In the genomic region with DNA sequence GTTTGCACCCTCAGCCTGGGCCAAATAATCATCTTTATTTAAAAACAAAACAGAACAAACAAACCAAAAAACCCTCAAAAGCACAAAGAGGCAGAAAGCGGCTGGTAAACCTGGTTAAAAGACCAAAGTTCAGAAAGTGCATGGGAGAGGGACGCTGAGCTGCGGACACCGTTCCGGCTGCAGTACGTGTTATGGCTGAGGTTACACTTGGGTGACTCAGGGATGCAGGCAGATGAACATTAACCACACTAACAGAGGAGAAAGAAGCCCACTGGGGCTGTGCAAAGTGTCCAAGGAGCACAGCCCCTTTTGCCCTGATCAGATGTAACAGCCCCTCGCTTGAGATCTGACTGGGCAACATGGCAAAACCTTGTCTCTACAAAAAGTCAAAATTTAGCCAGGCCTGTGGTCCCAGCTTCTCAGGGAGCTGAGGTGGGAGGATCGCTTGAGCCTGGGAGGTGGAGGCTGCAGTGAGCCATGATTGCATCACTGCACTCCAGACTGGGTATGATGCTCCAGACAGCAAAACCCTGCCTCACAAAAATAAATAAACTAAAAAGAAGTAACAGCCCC, we compare ENCODE assay signal across 1 cellular context.
A peak's percentile ranks its signal among the peaks of the same experiment; 100 is the strongest.
TF ChIP-seq lines count a peak whose summit lies in the region.

No MANE protein-coding gene starts in this region.

TF ChIP-seq in HepG2, 621 proteins besides CTCF, POLR2A, EP300 and RAD21 (continued from another document and continues in another):
- TF ChIP-seq FUBP1 (CRISPR knock-in tag; IDR thresholded peaks at IDR 0.05; ENCODE audit: borderline replicate concordance) (no peak), CERS6 (CRISPR knock-in tag; IDR thresholded peaks at IDR 0.05) (no peak), SMYD3 (CRISPR knock-in tag; IDR thresholded peaks at IDR 0.05) (no peak), RNF2 (conservative IDR thresholded peaks at IDR 0.05; ENCODE audit: low read depth) (no peak), ZBTB7B (CRISPR knock-in tag; IDR thresholded peaks at IDR 0.05) (peak; percentile 37), NFYB (CRISPR knock-in tag; IDR thresholded peaks at IDR 0.05) (no peak), PHF20 (CRISPR knock-in tag; IDR thresholded peaks at IDR 0.05) (no peak), SMAD1 (CRISPR knock-in tag; IDR thresholded peaks at IDR 0.05; ENCODE audit: borderline replicate concordance, low read depth) (no peak), KAT8 (CRISPR knock-in tag; IDR thresholded peaks at IDR 0.05) (peak; percentile 57), NFAT5 (CRISPR knock-in tag; IDR thresholded peaks at IDR 0.05) (no peak), ZSCAN21 (CRISPR knock-in tag; IDR thresholded peaks at IDR 0.05; ENCODE audit: borderline replicate concordance) (0 out of 2 replicates have a peak, but pooled peaks have one; percentile 39), ATM (IDR thresholded peaks at IDR 0.05; ENCODE audit: borderline replicate concordance) (no peak), MEIS2 (CRISPR knock-in tag; IDR thresholded peaks at IDR 0.05) (no peak), JDP2 (CRISPR knock-in tag; IDR thresholded peaks at IDR 0.05; ENCODE audit: borderline replicate concordance) (no peak), FLYWCH1 (CRISPR knock-in tag; IDR thresholded peaks at IDR 0.05) (no peak), ZSCAN20 (CRISPR knock-in tag; IDR thresholded peaks at IDR 0.05; ENCODE audit: borderline replicate concordance) (no peak), TGIF2 (CRISPR knock-in tag; IDR thresholded peaks at IDR 0.05) (no peak), NR3C1 (CRISPR knock-in tag; IDR thresholded peaks at IDR 0.05) (no peak), TFE3 (CRISPR knock-in tag; IDR thresholded peaks at IDR 0.05) (0 out of 2 replicates have a peak, but pooled peaks have one; percentile 8), ELF3 (CRISPR knock-in tag; IDR thresholded peaks at IDR 0.05) (peak; percentile 62), ZNF12 (CRISPR knock-in tag; IDR thresholded peaks at IDR 0.05) (no peak), ZC3H13 (CRISPR knock-in tag; IDR thresholded peaks at IDR 0.05) (no peak), ZFP36 (IDR thresholded peaks at IDR 0.05; ENCODE audit: borderline replicate concordance, low read depth, low read length, partially characterized antibody) (no peak), EEA1 (CRISPR knock-in tag; IDR thresholded peaks at IDR 0.05; ENCODE audit: borderline replicate concordance) (no peak), CENPT (CRISPR knock-in tag; IDR thresholded peaks at IDR 0.05; ENCODE audit: low read depth) (no peak), ZSCAN12 (CRISPR knock-in tag; IDR thresholded peaks at IDR 0.05) (no peak), SNAPC2 (CRISPR knock-in tag; IDR thresholded peaks at IDR 0.05) (no peak), NPAS2 (CRISPR knock-in tag; IDR thresholded peaks at IDR 0.05; ENCODE audit: borderline replicate concordance) (no peak), ZNF605 (CRISPR knock-in tag; IDR thresholded peaks at IDR 0.05) (no peak), ZNF800 (CRISPR knock-in tag; IDR thresholded peaks at IDR 0.05) (peak; percentile 27; the same call in 1 of the 2 replicates), ZIK1 (CRISPR knock-in tag; IDR thresholded peaks at IDR 0.05; ENCODE audit: borderline replicate concordance, low read depth) (no peak), NCOR1 (IDR thresholded peaks at IDR 0.05; ENCODE audit: borderline replicate concordance, low read length) (peak; percentile 81), ZFYVE20 (CRISPR knock-in tag; IDR thresholded peaks at IDR 0.05; ENCODE audit: borderline replicate concordance, low read depth) (no peak), JUND (CRISPR knock-in tag; IDR thresholded peaks at IDR 0.05) (no peak)
- TF ChIP-seq, protein P1, sequence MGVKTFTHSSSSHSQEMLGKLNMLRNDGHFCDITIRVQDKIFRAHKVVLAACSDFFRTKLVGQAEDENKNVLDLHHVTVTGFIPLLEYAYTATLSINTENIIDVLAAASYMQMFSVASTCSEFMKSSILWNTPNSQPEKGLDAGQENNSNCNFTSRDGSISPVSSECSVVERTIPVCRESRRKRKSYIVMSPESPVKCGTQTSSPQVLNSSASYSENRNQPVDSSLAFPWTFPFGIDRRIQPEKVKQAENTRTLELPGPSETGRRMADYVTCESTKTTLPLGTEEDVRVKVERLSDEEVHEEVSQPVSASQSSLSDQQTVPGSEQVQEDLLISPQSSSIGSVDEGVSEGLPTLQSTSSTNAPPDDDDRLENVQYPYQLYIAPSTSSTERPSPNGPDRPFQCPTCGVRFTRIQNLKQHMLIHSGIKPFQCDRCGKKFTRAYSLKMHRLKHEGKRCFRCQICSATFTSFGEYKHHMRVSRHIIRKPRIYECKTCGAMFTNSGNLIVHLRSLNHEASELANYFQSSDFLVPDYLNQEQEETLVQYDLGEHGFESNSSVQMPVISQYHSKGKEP (CRISPR knock-in tag; IDR thresholded peaks at IDR 0.05): no peak
- TF ChIP-seq, protein P2, sequence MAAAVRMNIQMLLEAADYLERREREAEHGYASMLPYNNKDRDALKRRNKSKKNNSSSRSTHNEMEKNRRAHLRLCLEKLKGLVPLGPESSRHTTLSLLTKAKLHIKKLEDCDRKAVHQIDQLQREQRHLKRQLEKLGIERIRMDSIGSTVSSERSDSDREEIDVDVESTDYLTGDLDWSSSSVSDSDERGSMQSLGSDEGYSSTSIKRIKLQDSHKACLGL (CRISPR knock-in tag; IDR thresholded peaks at IDR 0.05): no peak
